Comparison of ENCODE assay signal across 22 cellular contexts in the genomic region with DNA sequence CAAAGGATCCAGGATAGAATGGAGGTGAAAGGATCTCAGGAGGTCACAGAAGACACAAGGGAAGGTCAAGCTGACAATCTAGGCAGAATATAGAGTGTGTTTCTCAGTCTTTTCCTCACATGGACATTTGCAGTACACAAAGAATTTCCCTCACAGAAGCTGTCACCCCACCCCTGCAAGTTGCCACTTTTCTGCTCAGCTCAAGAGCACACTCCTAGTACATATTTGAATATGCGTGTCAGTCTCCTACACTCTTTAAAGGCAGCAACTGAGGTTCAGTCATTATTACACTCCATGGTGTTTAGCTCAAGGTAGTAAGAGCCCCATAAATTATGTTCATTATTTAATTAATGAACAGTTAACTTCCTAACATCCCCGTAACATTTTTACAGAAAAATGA. TPM values are rescaled to one million over a fixed set of nuclear protein-coding genes. Genes with fewer than 3 reads are reported as not detected.
DNase-seq lines count a peak whose midpoint lies in the region; ATAC-seq, FAIRE-seq and TF ChIP-seq lines count a peak whose summit lies in the region.
"Had no signal": no experiment of that assay in that cellular context is flagged by ENCODE, and none has a peak within 500 bp of the region (broad histone marks: within the 10 kb centered on the region; RNA-seq: fewer than 3 reads in every experiment).

No MANE protein-coding gene starts in this region.

- H3K36me3 ChIP-seq in BLaER1 treated with 17β-estradiol and CSF1 and Interleukin-3, amounts not matched to agents 10 nM and 100 nM = no peaks in the 10 kb centered on the region

- H3K27me3 ChIP-seq in BLaER1 treated with 17β-estradiol and CSF1 and Interleukin-3, amounts not matched to agents 10 nM and 100 nM = no peaks in the 10 kb centered on the region

- CTCF ChIA-PET in T-cell (lab: Charles Lee) = interaction anchor here in 1 of 2 donors (0.6 to 2.6 kb wide), 3 partner anchors 10 to 1636 kb away, joined by 3 to 10 read pairs (median 3); no protein-coding TSS in a partner anchor

- H3K9me3 Mint-ChIP-seq in activated CD4-positive, alpha-beta T cell treated with anti-CD3 and anti-CD28 coated beads, Interleukin-2, amount 10 ng/mL, durations not matched to agents 24 days and 14 days = no peaks in the 10 kb centered on the region
- H3K9me3 Mint-ChIP-seq in T-cell (no peaks in the 10 kb centered on the region), immature natural killer cell (no peaks in the 10 kb centered on the region)

- peaks cover 18 to 32% (median 24%) of the 10 kb centered on the region in 10 experiments for H3K4me1 ChIP-seq in BLaER1 treated with 17β-estradiol and CSF1 and Interleukin-3, amounts not matched to agents 10 nM and 100 nM

- H3K4me2 ChIP-seq in BLaER1 treated with 17β-estradiol and CSF1 and Interleukin-3, amounts not matched to agents 10 nM and 100 nM = peak overlapping the region; percentile 24 to 64 (median 48); a peak in 16 of 22 replicates
- H3K4me2 ChIP-seq: A549, KMS-11 had no signal

- POLR2A ChIA-PET in T-cell (lab: Charles Lee) = interaction anchor here (0.6 to 1.0 kb wide), 2 partner anchors 26 to 82 kb away, joined by 3 to 4 read pairs; no protein-coding TSS in a partner anchor

- no peak for TF ChIP-seq POLR2A in GM12891 (IDR thresholded peaks at IDR 0.05; ENCODE audit: low read depth, low read length)

- no peaks in the 10 kb centered on the region for H3K9me3 ChIP-seq in BLaER1 treated with 17β-estradiol and CSF1 and Interleukin-3, amounts not matched to agents 10 nM and 100 nM (replicated peaks in 1 of 11)
- H3K9me3 ChIP-seq: A549 had no signal

- H3K4me1 Mint-ChIP-seq in activated CD4-positive, alpha-beta T cell treated with anti-CD3 and anti-CD28 coated beads, Interleukin-2, amount 10 ng/mL, durations not matched to agents 24 days and 14 days = peaks cover 53% of the 10 kb centered on the region
- H3K4me1 Mint-ChIP-seq in T-cell = peaks cover 73 to 81% (median 76%) of the 10 kb centered on the region in 3 donors
- H3K4me1 Mint-ChIP-seq in immature natural killer cell = peaks cover 49 to 55% of the 10 kb centered on the region in 2 donors

- no peak overlapping the region for H3K4me3 ChIP-seq in BLaER1 treated with 17β-estradiol and CSF1 and Interleukin-3, amounts not matched to agents 10 nM and 100 nM
- H3K4me3 ChIP-seq: A549 had no signal

- no peaks in the 10 kb centered on the region for H4K20me1 ChIP-seq in BLaER1 treated with 17β-estradiol and CSF1 and Interleukin-3, amounts not matched to agents 10 nM and 100 nM

- no peaks in the 10 kb centered on the region for H3K36me3 Mint-ChIP-seq in activated CD4-positive, alpha-beta T cell treated with anti-CD3 and anti-CD28 coated beads, Interleukin-2, amount 10 ng/mL, durations not matched to agents 24 days and 14 days (ENCODE audit: low read depth)
- no peaks in the 10 kb centered on the region for H3K36me3 Mint-ChIP-seq in T-cell
- no peaks in the 10 kb centered on the region for H3K36me3 Mint-ChIP-seq in immature natural killer cell

- ATAC-seq in T-cell (replicated peaks in 1 of 4) (no peak), HG02763 (IDR thresholded peaks at IDR 0.05; ENCODE audit: unreplicated experiment) (no peak)
- ATAC-seq: A549, Panc1 had no signal

- FAIRE-seq in GM12891 (lab: Jason Lieb, UNC) = no peak
- FAIRE-seq: A549, urothelium cell line had no signal

- H3K4me3 Mint-ChIP-seq in activated CD4-positive, alpha-beta T cell treated with anti-CD3 and anti-CD28 coated beads, Interleukin-2, amount 10 ng/mL, durations not matched to agents 24 days and 14 days = peak overlapping the region; percentile 9
- peak overlapping the region in 1 of 3 donors; percentile 99 for H3K4me3 Mint-ChIP-seq in T-cell
- H3K4me3 Mint-ChIP-seq in immature natural killer cell = peak overlapping the region in 1 of 5 donors; percentile 25
- H3K4me3 Mint-ChIP-seq: B cell had no signal

- H3K9ac ChIP-seq in BLaER1 treated with 17β-estradiol and CSF1 and Interleukin-3, amounts not matched to agents 10 nM and 100 nM = no peak overlapping the region
- H3K9ac ChIP-seq: KMS-11 had no signal

- no peak overlapping the region for H3K27ac ChIP-seq in BLaER1 treated with 17β-estradiol and CSF1 and Interleukin-3, amounts not matched to agents 10 nM and 100 nM
- H3K27ac ChIP-seq: A549, KMS-11 had no signal

- DNase-seq in activated CD4-positive, alpha-beta T cell treated with anti-CD3 and anti-CD28 coated beads, Interleukin-2, amount 10 ng/mL, durations not matched to agents 24 days and 14 days = peak; percentile 56
- DNase-seq in activated CD4-positive, alpha-beta T cell treated with anti-CD3 and anti-CD28 coated beads for 4 hours = no peak
- DNase-seq in T-cell (no peak), immature natural killer cell (no peak), GM12891 (ENCODE audit: insufficient read length, low spot score) (no peak), DMS153 (lab: John Stamatoyannopoulos, UW) (no peak)
- DNase-seq: activated CD4-positive, alpha-beta T cell treated with anti-CD3 and anti-CD28 coated beads for 1 hour; Calu3; cerebellar nuclear complex; H7; kidney glomerular epithelial cell; NCI-H1092 treated with DMSO at 0.1 percent for 48 hours; NCI-H187 treated with DMSO at 0.1 percent for 48 hours; NCI-H524 treated with DMSO at 0.1 percent for 48 hours; SIG-M5 had no signal

- H3K27ac Mint-ChIP-seq in activated CD4-positive, alpha-beta T cell treated with anti-CD3 and anti-CD28 coated beads, Interleukin-2, amount 10 ng/mL, durations not matched to agents 24 days and 14 days = peak overlapping the region; percentile 45
- H3K27ac Mint-ChIP-seq in T-cell (peak overlapping the region; percentile 97 to 98), immature natural killer cell (peak overlapping the region in 4 of 6 donors; percentile 34 to 57 (median 50))
- H3K27ac Mint-ChIP-seq: B cell had no signal

- intact Hi-C loops in activated CD4-positive, alpha-beta T cell treated with anti-CD3 and anti-CD28 coated beads, Interleukin-2, amount 10 ng/mL, durations not matched to agents 24 days and 14 days (cut with micrococcal nuclease) = loop anchor here (5.0 to 10.0 kb wide), 3 partner anchors 207 to 1107 kb away; no protein-coding TSS in a partner anchor

- H3K27me3 Mint-ChIP-seq in activated CD4-positive, alpha-beta T cell treated with anti-CD3 and anti-CD28 coated beads, Interleukin-2, amount 10 ng/mL, durations not matched to agents 24 days and 14 days = no peaks in the 10 kb centered on the region
- no peaks in the 10 kb centered on the region for H3K27me3 Mint-ChIP-seq in T-cell
- peaks cover 4 to 12% (median 10%) of the 10 kb centered on the region in 3 donors for H3K27me3 Mint-ChIP-seq in immature natural killer cell (ENCODE audit: low read depth in 3 of 3)
- H3K27me3 Mint-ChIP-seq: B cell had no signal

TF ChIP-seq in GM12891, 5 proteins besides CTCF, POLR2A, EP300 and RAD21:
- no peak for TF ChIP-seq POLR2AphosphoS5 (IDR thresholded peaks at IDR 0.05; ENCODE audit: low read depth, low read length)
- TF ChIP-seq POU2F2 (IDR thresholded peaks at IDR 0.05; ENCODE audit: low read depth, low read length) = no peak
- TF ChIP-seq PAX5 (IDR thresholded peaks at IDR 0.05; ENCODE audit: insufficient read depth, low read length, severe bottlenecking) = no peak
TF ChIP-seq in GM12891: peak in this region for 0.

RNA-seq across cellular contexts. Expression of gene ETS1, which starts 59.1 kb away (rescaled TPM):
- total RNA-seq in activated CD4-positive, alpha-beta T cell treated with anti-CD3 and anti-CD28 coated beads, Interleukin-2, amount 10 ng/mL, durations not matched to agents 24 days and 14 days = 449 and 454 TPM in 2 replicates
- 1,000 to 10,000 TPM in 1 of 5 donors, 100 to 1,000 TPM in 4; 773 to 1,065 (median 854) TPM for total RNA-seq in T-cell
- 100 to 1,000 TPM; 264 to 329 (median 284) TPM for polyA plus RNA-seq in immature natural killer cell
- polyA plus RNA-seq in GM12891 (2012; ENCODE audit: low read depth, missing spikeins) = 59.5 TPM

Comparison
In these comparisons a context has a peak if more than half of its experiments do, and no peak if none do; other contexts are left out.
1. H3K27ac Mint-ChIP-seq: peak in every context shown above with its lines; median percentile 98 in T-cell; 50 in immature natural killer cell; 45 in activated CD4-positive, alpha-beta T cell treated with anti-CD3 and anti-CD28 coated beads, Interleukin-2, amount 10 ng/mL, durations not matched to agents 24 days and 14 days.